17 cellular contexts compared by ENCODE assay signal in genomic region chr2:145194671-145195070, GRCh38.
DNase-seq lines count a peak whose midpoint lies in the region; TF ChIP-seq lines count a peak whose summit lies in the region.
"Had no signal": no experiment of that assay in that cellular context is flagged by ENCODE, and none has a peak within 500 bp of the region (broad histone marks: within the 10 kb centered on the region; RNA-seq: fewer than 3 reads in every experiment).

No MANE protein-coding gene starts in this region.

- H3K36me3 Mint-ChIP-seq in brain (no peaks in the 10 kb centered on the region), Caco-2 (ENCODE audit: insufficient read depth, unreplicated experiment) (no peaks in the 10 kb centered on the region)
- H3K36me3 Mint-ChIP-seq: activated naive CD8-positive, alpha-beta T cell had no signal

- H3K4me1 Mint-ChIP-seq in brain (peaks cover 27% of the 10 kb centered on the region), Caco-2 (ENCODE audit: low read depth, unreplicated experiment) (no peaks in the 10 kb centered on the region)

- CTCF ChIA-PET in Caco-2 (lab: Charles Lee), result no interaction called here

- H3K27me3 Mint-ChIP-seq in brain (peaks cover 4% of the 10 kb centered on the region), Caco-2 (ENCODE audit: insufficient read depth, unreplicated experiment) (peaks cover 6% of the 10 kb centered on the region)

- 38 to 47% methylated on average over 2 of the region's 2 CpGs for WGBS in tibial nerve, 2 donors

- H3K4me3 ChIP-seq in kidney epithelial cell (ENCODE audit: low read depth, low read length), result no peak overlapping the region
- H3K4me3 ChIP-seq in tibial nerve, result no peak overlapping the region
- H3K4me3 ChIP-seq in Caco-2 (ENCODE audit: low read depth, low read length), result no peak overlapping the region
- H3K4me3 ChIP-seq: BLaER1, heart right ventricle had no signal

- no peaks in the 10 kb centered on the region for H3K36me3 ChIP-seq in kidney epithelial cell (ENCODE audit: control insufficient read depth, insufficient read depth, low read length)
- no peaks in the 10 kb centered on the region for H3K36me3 ChIP-seq in tibial nerve
- no peaks in the 10 kb centered on the region for H3K36me3 ChIP-seq in Caco-2 (ENCODE audit: control insufficient read depth, insufficient read depth, low read length)
- H3K36me3 ChIP-seq: BLaER1, heart right ventricle had no signal

- TF ChIP-seq CTCF in brain (conservative IDR thresholded peaks at IDR 0.05) (no peak), kidney epithelial cell (IDR thresholded peaks at IDR 0.05; ENCODE audit: insufficient read depth, low read length, poor library complexity, severe bottlenecking) (no peak), tibial nerve (IDR thresholded peaks at IDR 0.05) (no peak), Caco-2 (IDR thresholded peaks at IDR 0.05; ENCODE audit: insufficient read depth in 1 of 2, low read depth in 1 of 2, low read length in 1 of 2, severe bottlenecking in 1 of 2, unreplicated experiment in 1 of 2) (no peak)

- H3K27me3 ChIP-seq in kidney epithelial cell (ENCODE audit: control insufficient read depth, insufficient read depth, low read length) (no peaks in the 10 kb centered on the region), tibial nerve (no peaks in the 10 kb centered on the region), Caco-2 (replicated peaks; ENCODE audit: control insufficient read depth, insufficient read depth, low read length) (no peaks in the 10 kb centered on the region)
- H3K27me3 ChIP-seq: BLaER1, heart right ventricle had no signal

- no peaks in the 10 kb centered on the region for H3K9me3 Mint-ChIP-seq in brain
- no peaks in the 10 kb centered on the region for H3K9me3 Mint-ChIP-seq in Caco-2 (ENCODE audit: unreplicated experiment)

- H3K27ac ChIP-seq in tibial nerve, result peak overlapping the region; percentile 35 to 71 (median 52)
- H3K27ac ChIP-seq: BLaER1, heart right ventricle had no signal

- peak overlapping the region in 2 of 5 experiments; percentile 24 to 60 for H3K27ac Mint-ChIP-seq in brain
- H3K27ac Mint-ChIP-seq in Caco-2 (ENCODE audit: unreplicated experiment), result no peak overlapping the region
- H3K27ac Mint-ChIP-seq: activated naive CD8-positive, alpha-beta T cell had no signal

- DNase-seq in LHCN-M2 (ENCODE audit: low read depth) (peak; percentile 18), kidney epithelial cell (ENCODE audit: low read depth) (peak; percentile 10), tibial nerve (ENCODE audit: low spot score in 2 of 2) (no peak), T1000 (lab: John Stamatoyannopoulos, UW) (no peak), AG08395 (ENCODE audit: low spot score) (no peak), Caco-2 (no peak)
- DNase-seq: activated T-cell treated with anti-CD3 and anti-CD28 coated beads, Interleukin-2, amount 50 U/mL, for 1 hour; DMS 273 treated with DMSO at 0.1 percent for 48 hours; heart right ventricle; left colon; NCI-H1417 treated with DMSO at 0.1 percent for 48 hours; NK-92 treated with Interleukin-12 subunit alpha and Interleukin-12 subunit beta, amount 100 ng/mL, for 24 hours; stimulated activated CD4-positive, alpha-beta T cell treated with anti-CD3 and anti-CD28 coated beads, Interleukin-4, amount 100 ng/mL, for 4 hours; stimulated activated CD8-positive, alpha-beta memory T cell treated with anti-CD3 and anti-CD28 coated beads, Interleukin-4, amount 100 ng/mL, for 48 hours had no signal

- H3K9me3 ChIP-seq in tibial nerve (no peaks in the 10 kb centered on the region), Caco-2 (no peaks in the 10 kb centered on the region)
- H3K9me3 ChIP-seq: BLaER1, heart right ventricle had no signal

- intact Hi-C loops in Caco-2 (cut with micrococcal nuclease; ENCODE audit: unreplicated experiment), result no loop called here

- no TSS peak for BruUV-seq in Caco-2 (replicated peaks; lab: Mats Ljungman, UMichigan)

- POLR2A ChIA-PET in Caco-2 (lab: Charles Lee), result no interaction called here

- no peak for TF ChIP-seq POLR2A in tibial nerve (IDR thresholded peaks at IDR 0.05)

- peaks cover 0 to 14% (median 0%) of the 10 kb centered on the region in 4 donors for H3K4me1 ChIP-seq in tibial nerve
- no peaks in the 10 kb centered on the region; the same call in 1 of the 2 replicates for H3K4me1 ChIP-seq in Caco-2

- TF ChIP-seq EP300 in tibial nerve (IDR thresholded peaks at IDR 0.05), result peak in 1 of 2 donors; percentile 15

- H3K4me3 Mint-ChIP-seq in brain (peak overlapping the region in 3 of 5 experiments; percentile 1 to 44 (median 38)), Caco-2 (ENCODE audit: unreplicated experiment) (no peak overlapping the region)
- H3K4me3 Mint-ChIP-seq: activated naive CD8-positive, alpha-beta T cell had no signal

Comparison
In these comparisons a context has a peak if more than half of its experiments do, and no peak if none do; other contexts are left out.
1. DNase-seq: peak in LHCN-M2 (single experiment) and kidney epithelial cell (single experiment); none in tibial nerve (0 of 2), T1000 (single experiment), AG08395 (single experiment) and Caco-2 (0 of 2).